16 cellular contexts compared by ENCODE assay signal in genomic region chr12:76277480-76277879, GRCh38.
A peak's percentile ranks its signal among the peaks of the same experiment; 100 is the strongest.
DNase-seq lines count a peak whose midpoint lies in the region; ATAC-seq and TF ChIP-seq lines count a peak whose summit lies in the region.
"Had no signal": no experiment of that assay in that cellular context is flagged by ENCODE, and none has a peak within 500 bp of the region (broad histone marks: within the 10 kb centered on the region; RNA-seq: fewer than 3 reads in every experiment).

No MANE protein-coding gene starts in this region.

- TF ChIP-seq CTCF in MCF 10A (IDR thresholded peaks at IDR 0.05; ENCODE audit: unreplicated experiment) (no peak), breast epithelium (IDR thresholded peaks at IDR 0.05) (no peak), astrocyte of the cerebellum (IDR thresholded peaks at IDR 0.05; ENCODE audit: low read depth, low read length, missing control alignments) (no peak), A673 (conservative IDR thresholded peaks at IDR 0.05; ENCODE audit: low read depth, low read length) (no peak)

- intact Hi-C loops in MCF 10A (cut with micrococcal nuclease): no loop called here
- intact Hi-C loops in breast epithelium (cut with DNase I; ENCODE audit: low total_unique reads): no loop called here
- intact Hi-C loops in A673 (cut with micrococcal nuclease; ENCODE audit: unreplicated experiment): no loop called here

- H3K36me3 ChIP-seq in breast epithelium: no peaks in the 10 kb centered on the region
- no peaks in the 10 kb centered on the region for H3K36me3 ChIP-seq in A673 (ENCODE audit: insufficient read depth, low read length, poor library complexity, severe bottlenecking)
- H3K36me3 ChIP-seq: adrenal gland, neural progenitor cell had no signal

- no peak for ATAC-seq in GM18517 (IDR thresholded peaks at IDR 0.05; ENCODE audit: unreplicated experiment)

- H3K4me3 Mint-ChIP-seq in MCF 10A (ENCODE audit: unreplicated experiment): no peak overlapping the region
- no peak overlapping the region for H3K4me3 Mint-ChIP-seq in activated T-cell treated with anti-CD3 and anti-CD28 coated beads, Interleukin-2, amount 50 U/mL, for 24 hours
- H3K4me3 Mint-ChIP-seq: neural progenitor cell; T-helper 1 cell treated with Interleukin-12 subunit alpha and Interleukin-12 subunit beta and Interleukin-4 antibody, amounts not matched to agents 30 μg/mL and 1 μg/mL, for 36 hours had no signal

- H3K4me3 ChIP-seq in breast epithelium (no peak overlapping the region), astrocyte of the cerebellum (ENCODE audit: low read depth, low read length) (no peak overlapping the region), A673 (ENCODE audit: low read depth, low read length, poor library complexity, severe bottlenecking) (no peak overlapping the region)
- H3K4me3 ChIP-seq: adrenal gland, neural progenitor cell, PC-9 had no signal

- no peaks in the 10 kb centered on the region for H3K27me3 ChIP-seq in breast epithelium
- no peaks in the 10 kb centered on the region for H3K27me3 ChIP-seq in A673 (replicated peaks; ENCODE audit: insufficient read depth, low read depth, low read length, poor library complexity)
- H3K27me3 ChIP-seq: adrenal gland, neural progenitor cell had no signal

- POLR2A ChIA-PET in MCF 10A (lab: Yijun Ruan, JAX): interaction anchor here (0.9 to 1.1 kb wide), 2 partner anchors 11 to 17 kb away, joined by 3 to 5 read pairs; no protein-coding TSS in a partner anchor
- POLR2A ChIA-PET in A673 (lab: Charles Lee; ENCODE audit: low non-redundant PET): no interaction called here

- DNase-seq in MCF 10A (ENCODE audit: unreplicated experiment) (peak; percentile 39), breast epithelium (ENCODE audit: low spot score in 2 of 2) (no peak), astrocyte of the cerebellum (ENCODE audit: low read depth) (peak; percentile 60), glomerular visceral epithelial cell (ENCODE audit: extremely low spot score) (peak; percentile 81), COLO668 (lab: John Stamatoyannopoulos, UW; ENCODE audit: unreplicated experiment) (no peak), A673 (ENCODE audit: low spot score) (no peak)
- DNase-seq in activated T-cell treated with anti-CD3 and anti-CD28 coated beads, Interleukin-2, amount 50 U/mL, for 24 hours: no peak
- DNase-seq: activated T-cell treated with anti-CD3 and anti-CD28 coated beads for 4 hours, NCI-H1417, NCI-H510A had no signal

- H3K4me1 Mint-ChIP-seq in MCF 10A (ENCODE audit: insufficient read depth, unreplicated experiment): peaks cover 45% of the 10 kb centered on the region
- peaks cover 20% of the 10 kb centered on the region for H3K4me1 Mint-ChIP-seq in activated T-cell treated with anti-CD3 and anti-CD28 coated beads, Interleukin-2, amount 50 U/mL, for 24 hours (ENCODE audit: low read depth)

- no TSS peak for BruUV-seq in MCF 10A (replicated peaks; lab: Mats Ljungman, UMichigan)
- no TSS peak for BruUV-seq in A673 (replicated peaks; lab: Mats Ljungman, UMichigan)

- TF ChIP-seq POLR2A in breast epithelium (IDR thresholded peaks at IDR 0.05): no peak

- in situ Hi-C loops in astrocyte of the cerebellum (cut with HindIII; ENCODE audit: low sequenced_read_pairs): no loop called here

- H3K36me3 Mint-ChIP-seq in MCF 10A (ENCODE audit: insufficient read depth, unreplicated experiment): peaks cover 5% of the 10 kb centered on the region
- H3K36me3 Mint-ChIP-seq in activated T-cell treated with anti-CD3 and anti-CD28 coated beads, Interleukin-2, amount 50 U/mL, for 24 hours (ENCODE audit: low read depth): no peaks in the 10 kb centered on the region
- H3K36me3 Mint-ChIP-seq: neural progenitor cell had no signal

- H3K27ac Mint-ChIP-seq in MCF 10A (ENCODE audit: low read depth, unreplicated experiment): peak overlapping the region; percentile 57
- H3K27ac Mint-ChIP-seq in activated T-cell treated with anti-CD3 and anti-CD28 coated beads, Interleukin-2, amount 50 U/mL, for 24 hours: no peak overlapping the region
- H3K27ac Mint-ChIP-seq: neural progenitor cell; T-helper 1 cell treated with Interleukin-12 subunit alpha and Interleukin-12 subunit beta and Interleukin-4 antibody, amounts not matched to agents 30 μg/mL and 1 μg/mL, for 36 hours had no signal

- CTCF ChIA-PET in MCF 10A (lab: Yijun Ruan, JAX): interaction anchor here (0.6 to 0.7 kb wide), 3 partner anchors 9 to 177 kb away, joined by 3 read pairs; no protein-coding TSS in a partner anchor
- CTCF ChIA-PET in A673 (lab: Charles Lee): no interaction called here

- H3K4me1 ChIP-seq in breast epithelium (no peaks in the 10 kb centered on the region), A673 (ENCODE audit: insufficient read depth, low read length, poor library complexity, severe bottlenecking) (no peaks in the 10 kb centered on the region)
- H3K4me1 ChIP-seq: adrenal gland had no signal

- H3K27me3 Mint-ChIP-seq in MCF 10A (ENCODE audit: insufficient read depth, unreplicated experiment): no peaks in the 10 kb centered on the region
- H3K27me3 Mint-ChIP-seq in activated T-cell treated with anti-CD3 and anti-CD28 coated beads, Interleukin-2, amount 50 U/mL, for 24 hours: peaks cover 34% of the 10 kb centered on the region

- no peaks in the 10 kb centered on the region for H3K9me3 ChIP-seq in breast epithelium
- H3K9me3 ChIP-seq in A673 (ENCODE audit: low read depth, low read length, poor library complexity, severe bottlenecking): no peaks in the 10 kb centered on the region
- H3K9me3 ChIP-seq: adrenal gland had no signal

- H3K27ac ChIP-seq in breast epithelium (no peak overlapping the region), A673 (ENCODE audit: low read depth, low read length, poor library complexity, severe bottlenecking) (no peak overlapping the region)
- H3K27ac ChIP-seq: 22Rv1, neural progenitor cell, PC-9 had no signal

- H3K9me3 Mint-ChIP-seq in MCF 10A (ENCODE audit: unreplicated experiment): no peaks in the 10 kb centered on the region
- no peaks in the 10 kb centered on the region for H3K9me3 Mint-ChIP-seq in activated T-cell treated with anti-CD3 and anti-CD28 coated beads, Interleukin-2, amount 50 U/mL, for 24 hours
- H3K9me3 Mint-ChIP-seq: neural progenitor cell; T-helper 1 cell treated with Interleukin-12 subunit alpha and Interleukin-12 subunit beta and Interleukin-4 antibody, amounts not matched to agents 30 μg/mL and 1 μg/mL, for 36 hours had no signal

Comparison
In these comparisons a context has a peak if more than half of its experiments do, and no peak if none do; other contexts are left out.
1. DNase-seq: peak in MCF 10A (single experiment), astrocyte of the cerebellum (single experiment) and glomerular visceral epithelial cell (single experiment); none in breast epithelium (0 of 2), activated T-cell treated with anti-CD3 and anti-CD28 coated beads, Interleukin-2, amount 50 U/mL, for 24 hours (single experiment), COLO668 (single experiment) and A673 (single experiment).